ENCODE assay signal across 12 cellular contexts in the genomic region with DNA sequence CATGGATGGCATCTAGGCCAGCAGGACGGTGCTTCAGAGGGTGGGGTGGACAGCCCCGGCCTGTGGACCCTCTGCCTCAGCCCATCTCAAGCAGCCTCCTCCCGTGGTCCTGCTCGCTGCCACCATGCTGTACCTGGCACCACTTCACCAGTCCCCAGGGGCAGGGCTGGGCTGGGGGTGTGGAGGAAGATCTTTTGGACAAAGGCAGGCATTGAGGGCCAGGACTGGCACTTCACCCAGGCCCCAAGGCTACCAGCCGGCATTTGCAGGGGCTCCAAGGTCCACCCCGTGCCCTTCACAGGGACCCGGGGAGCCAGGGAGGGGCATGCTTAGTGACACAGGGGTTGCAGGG. TPM values are rescaled to one million over a fixed set of nuclear protein-coding genes. Genes with fewer than 3 reads are reported as not detected.
DNase-seq lines count a peak whose midpoint lies in the region; TF ChIP-seq lines count a peak whose summit lies in the region.
"Had no signal": no experiment of that assay in that cellular context is flagged by ENCODE, and none has a peak within 500 bp of the region (broad histone marks: within the 10 kb centered on the region; RNA-seq: fewer than 3 reads in every experiment).

No MANE protein-coding gene starts in this region.

- H3K4me3 ChIP-seq in GM06990 (replicated peaks; ENCODE audit: low read depth, low read length), result no peak overlapping the region
- H3K4me3 ChIP-seq in breast epithelium, result peak overlapping the region in 2 of 3 donors; percentile 40 to 56
- H3K4me3 ChIP-seq in prostate gland, result peak overlapping the region; percentile 21 to 34

- H3K27ac ChIP-seq in breast epithelium, result peak overlapping the region; percentile 66 to 83
- H3K27ac ChIP-seq in prostate gland, result peak overlapping the region; percentile 58

- no peak for TF ChIP-seq POLR2A in breast epithelium (IDR thresholded peaks at IDR 0.05)
- TF ChIP-seq POLR2A in prostate gland (IDR thresholded peaks at IDR 0.05), result no peak

- no peaks in the 10 kb centered on the region for H3K36me3 Mint-ChIP-seq in nephron progenitor cell (ENCODE audit: low read depth)

- H3K4me3 Mint-ChIP-seq in nephron progenitor cell, result no peak overlapping the region
- H3K4me3 Mint-ChIP-seq: activated T-helper 1 cell treated with anti-CD3 and anti-CD28 coated beads, Interleukin-12 subunit alpha, Interleukin-12 subunit beta, Interleukin-2, Interleukin-4 antibody, amounts not matched to agents 30 ng/mL and 10 ng/mL and 1 ng/mL, durations not matched to agents 14 hours and 24 hours and 36 hours had no signal

- peaks cover 7% of the 10 kb centered on the region for H3K4me1 Mint-ChIP-seq in nephron progenitor cell

- peak; percentile 6 for DNase-seq in GM06990 (ENCODE audit: extremely low read depth, insufficient read length)
- no peak for DNase-seq in breast epithelium (ENCODE audit: low spot score in 2 of 2)
- DNase-seq in prostate gland (ENCODE audit: low spot score), result no peak
- DNase-seq in nephron progenitor cell, result no peak
- DNase-seq in HEK293T (ENCODE audit: extremely low spot score), result no peak
- no peak for DNase-seq in COLO668 (lab: John Stamatoyannopoulos, UW; ENCODE audit: unreplicated experiment)
- DNase-seq: DMS79 treated with DMSO at 0.1 percent for 48 hours; kidney glomerular epithelial cell; NCI-H69; stimulated activated naive CD4-positive, alpha-beta T cell; T-helper 9 cell had no signal

- H3K36me3 ChIP-seq in GM06990 (ENCODE audit: control insufficient read depth, insufficient read depth, low read length), result no peaks in the 10 kb centered on the region
- no peaks in the 10 kb centered on the region for H3K36me3 ChIP-seq in breast epithelium
- H3K36me3 ChIP-seq in prostate gland, result no peaks in the 10 kb centered on the region

- intact Hi-C loops in breast epithelium (cut with DNase I; ENCODE audit: low total_unique reads) (loop anchor here (5.0 kb wide), 1 partner anchor 188 kb away; no protein-coding TSS in a partner anchor), prostate gland (cut with DNase I) (loop anchor here (5.0 kb wide), 1 partner anchor 183 kb away; no protein-coding TSS in a partner anchor)

- POLR2A ChIA-PET in HEK293T (lab: Yijun Ruan, JAX), result no interaction called here

- H3K4me1 ChIP-seq in breast epithelium (no peaks in the 10 kb centered on the region), prostate gland (replicated peaks) (no peaks in the 10 kb centered on the region)

- H3K27me3 ChIP-seq in GM06990 (replicated peaks; ENCODE audit: control insufficient read depth, insufficient read depth, low read length) (no peaks in the 10 kb centered on the region), breast epithelium (peaks cover 0 to 35% of the 10 kb centered on the region in 2 donors), prostate gland (replicated peaks; ENCODE audit: insufficient read depth) (no peaks in the 10 kb centered on the region)

- no CpG with 5 or more reads among the region's 7 CpGs for WGBS in prostate gland

- CTCF ChIA-PET in HEK293T (lab: Yijun Ruan, JAX), result interaction anchor here (0.7 to 2.1 kb wide), 3 partner anchors 27 to 204 kb away, joined by 3 to 15 read pairs (median 3); no protein-coding TSS in a partner anchor

- H3K9me3 ChIP-seq in breast epithelium (peaks cover 0 to 3% of the 10 kb centered on the region in 2 donors), prostate gland (no peaks in the 10 kb centered on the region)

- peaks cover 45% of the 10 kb centered on the region for H3K9me3 Mint-ChIP-seq in nephron progenitor cell
- H3K9me3 Mint-ChIP-seq: activated T-helper 1 cell treated with anti-CD3 and anti-CD28 coated beads, Interleukin-12 subunit alpha, Interleukin-12 subunit beta, Interleukin-2, Interleukin-4 antibody, amounts not matched to agents 30 ng/mL and 10 ng/mL and 1 ng/mL, durations not matched to agents 14 hours and 24 hours and 36 hours had no signal

- TF ChIP-seq CTCF in GM06990 (IDR thresholded peaks at IDR 0.05; ENCODE audit: insufficient read depth, low read length, poor library complexity, severe bottlenecking) (no peak), breast epithelium (IDR thresholded peaks at IDR 0.05) (no peak), prostate gland (IDR thresholded peaks at IDR 0.05) (no peak), nephron progenitor cell (IDR thresholded peaks at IDR 0.05) (no peak)

- peaks cover 9% of the 10 kb centered on the region for H3K27me3 Mint-ChIP-seq in nephron progenitor cell (ENCODE audit: low read depth, poor library complexity)

- no peak overlapping the region for H3K27ac Mint-ChIP-seq in nephron progenitor cell
- H3K27ac Mint-ChIP-seq: activated T-helper 1 cell treated with anti-CD3 and anti-CD28 coated beads, Interleukin-12 subunit alpha, Interleukin-12 subunit beta, Interleukin-2, Interleukin-4 antibody, amounts not matched to agents 30 ng/mL and 10 ng/mL and 1 ng/mL, durations not matched to agents 14 hours and 24 hours and 36 hours had no signal

TF ChIP-seq in HEK293T, 16 proteins besides CTCF, POLR2A, EP300 and RAD21:
- no peak for TF ChIP-seq NFRKB (IDR thresholded peaks at IDR 0.05)
- TF ChIP-seq CTBP1 (IDR thresholded peaks at IDR 0.05; ENCODE audit: borderline replicate concordance), result no peak

RNA-seq across cellular contexts. Expression of gene PLXNB3, which starts 0.7 kb away (rescaled TPM):
- total RNA-seq in breast epithelium (10 to 100 TPM; 12.3 to 17.9 (median 13.4) TPM), prostate gland (10 to 100 TPM; 20.9 to 52.7 TPM)

RNA-seq across cellular contexts. Expression of gene SRPK3, which starts 16.1 kb away (rescaled TPM):
- total RNA-seq in breast epithelium, result 1 to 10 TPM in 2 of 3 donors, under 1 TPM in 1; 0.33 to 1.5 (median 1.3) TPM
- 1 to 10 TPM; 1.4 to 2.7 TPM for total RNA-seq in prostate gland
- total RNA-seq: activated T-helper 1 cell treated with anti-CD3 and anti-CD28 coated beads, Interleukin-12 subunit alpha, Interleukin-12 subunit beta, Interleukin-2, Interleukin-4 antibody, amounts not matched to agents 30 ng/mL and 10 ng/mL and 1 ng/mL, durations not matched to agents 14 hours and 24 hours and 36 hours had no signal

RNA-seq across cellular contexts. Expression of gene IDH3G, which starts 29.4 kb away (rescaled TPM):
- total RNA-seq in breast epithelium (10 to 100 TPM; 75.4 to 91.5 (median 76.5) TPM), prostate gland (100 to 1,000 TPM; 106 to 122 TPM)

RNA-seq across cellular contexts. Expression of gene SSR4, which starts 29.7 kb away (rescaled TPM):
- 100 to 1,000 TPM; 112 to 252 (median 182) TPM for total RNA-seq in breast epithelium
- total RNA-seq in prostate gland, result 100 to 1,000 TPM; 288 to 623 TPM

RNA-seq across cellular contexts. Expression of gene ABCD1, which starts 40.1 kb away (rescaled TPM):
- total RNA-seq in breast epithelium, result 10 to 100 TPM; 10.2 to 27.8 (median 10.5) TPM
- 10 to 100 TPM in 1 of 2 donors, 1 to 10 TPM in 1; 9.7 to 97.8 TPM for total RNA-seq in prostate gland
